7 cellular contexts compared by ENCODE assay signal in the genomic region with DNA sequence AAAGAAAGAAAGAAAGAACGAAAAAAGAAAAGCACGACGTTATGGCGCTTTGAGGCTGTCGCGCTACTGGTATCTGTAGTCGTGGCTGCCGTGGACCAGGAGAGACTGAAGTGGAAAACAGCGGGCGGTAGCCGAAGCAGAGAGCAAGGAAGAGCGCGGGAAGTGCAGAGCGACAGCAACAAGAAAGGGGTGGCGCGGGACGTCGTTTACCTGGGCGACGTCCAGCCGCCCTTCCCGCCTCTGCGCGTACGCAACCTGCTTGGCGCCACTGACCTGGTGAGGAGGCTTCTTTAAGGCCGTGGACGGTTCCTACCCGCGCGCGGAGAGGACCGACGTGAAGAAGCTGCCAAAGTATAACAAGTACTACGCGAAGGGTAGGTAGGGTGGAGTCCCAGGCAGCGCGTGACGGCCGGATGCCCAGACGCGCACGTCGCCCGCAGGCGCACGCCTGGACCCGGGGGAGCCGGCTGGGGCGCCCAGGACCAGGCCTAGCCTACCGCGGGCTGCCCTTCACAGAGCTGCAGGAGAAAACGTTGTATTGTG. TPM values are rescaled to one million over a fixed set of nuclear protein-coding genes. Genes with fewer than 3 reads are reported as not detected.
DNase-seq lines count a peak whose midpoint lies in the region; ATAC-seq lines count a peak whose summit lies in the region.

No MANE protein-coding gene starts in this region.

- H3K9me3 ChIP-seq in adipocyte (ENCODE audit: control insufficient read depth, low read length): no peaks in the 10 kb centered on the region

- CTCF ChIA-PET in T-cell (lab: Charles Lee): interaction anchor here in 1 of 2 donors (0.6 to 2.2 kb wide), 5 partner anchors 8 to 229 kb away, joined by 3 to 15 read pairs (median 3); a partner anchor contains a TSS

- H3K4me1 ChIP-seq in adipocyte (ENCODE audit: control insufficient read depth, insufficient read depth, low read length): no peaks in the 10 kb centered on the region

- H3K4me1 Mint-ChIP-seq in T-cell: peaks cover 40 to 48% (median 42%) of the 10 kb centered on the region in 3 donors
- peaks cover 24 to 27% of the 10 kb centered on the region in 2 donors for H3K4me1 Mint-ChIP-seq in immature natural killer cell

- ATAC-seq in GM18867 (IDR thresholded peaks at IDR 0.05; ENCODE audit: unreplicated experiment) (peak; percentile 90), HG03045 (IDR thresholded peaks at IDR 0.05; ENCODE audit: unreplicated experiment) (peak; percentile 97), T-cell (replicated peaks in 1 of 4) (peak; percentile 96 to 99 (median 98))

- H3K9me3 Mint-ChIP-seq in T-cell (no peaks in the 10 kb centered on the region), immature natural killer cell (no peaks in the 10 kb centered on the region)

- peak overlapping the region; percentile 93 to 99 for H3K27ac Mint-ChIP-seq in T-cell
- H3K27ac Mint-ChIP-seq in immature natural killer cell: peak overlapping the region; percentile 87 to 97 (median 90)

- H3K4me3 Mint-ChIP-seq in T-cell (peak overlapping the region; percentile 96 to 99 (median 99)), immature natural killer cell (peak overlapping the region; percentile 94 to 99 (median 95))

- H3K36me3 ChIP-seq in adipocyte (ENCODE audit: control insufficient read depth, insufficient read depth, low read length, severe bottlenecking): no peaks in the 10 kb centered on the region

- DNase-seq in T-cell: peak; percentile 36 to 74 (median 58)
- DNase-seq in adipocyte (ENCODE audit: low read depth): no peak
- DNase-seq in immature natural killer cell: peak; percentile 70 to 77 (median 74)
- DNase-seq in stimulated activated CD4-positive, alpha-beta T cell treated with anti-CD3 and anti-CD28 coated beads, Interleukin-4, amount 100 ng/mL, for 4 hours: peak; percentile 42 to 55
- no peak for DNase-seq in NCI-H748 (lab: John Stamatoyannopoulos, UW; ENCODE audit: unreplicated experiment)

- H3K9ac ChIP-seq in adipocyte (ENCODE audit: low read length): peak overlapping the region; percentile 80

- H3K27me3 Mint-ChIP-seq in T-cell (no peaks in the 10 kb centered on the region), immature natural killer cell (ENCODE audit: low read depth in 3 of 3) (peaks cover 0 to 2% (median 0%) of the 10 kb centered on the region in 3 donors)

- POLR2A ChIA-PET in T-cell (lab: Charles Lee): interaction anchor here (0.6 to 2.3 kb wide), 5 partner anchors 83 to 332 kb away, joined by 3 to 11 read pairs (median 4); a partner anchor contains a TSS

- no peaks in the 10 kb centered on the region for H3K27me3 ChIP-seq in adipocyte (replicated peaks; ENCODE audit: control insufficient read depth, insufficient read depth, low read length)

- H3K36me3 Mint-ChIP-seq in T-cell (peaks cover 8% of the 10 kb centered on the region), immature natural killer cell (peaks cover 0 to 4% (median 0%) of the 10 kb centered on the region in 3 donors)

- peak overlapping the region; percentile 90 for H3K4me3 ChIP-seq in adipocyte (ENCODE audit: low read length)

RNA-seq across cellular contexts. Expression of a gene that starts 15.4 kb away (rescaled TPM):
- 10 to 100 TPM; 13.3 to 18.1 (median 15.8) TPM for total RNA-seq in T-cell
- 10 to 100 TPM in 1 of 3 donors, 1 to 10 TPM in 2; 5.0 to 12.1 (median 8.6) TPM for polyA plus RNA-seq in immature natural killer cell

Comparison
In these comparisons a context has a peak if more than half of its experiments do, and no peak if none do; other contexts are left out.
1. DNase-seq: peak in T-cell (34 of 34), immature natural killer cell (3 of 3) and stimulated activated CD4-positive, alpha-beta T cell treated with anti-CD3 and anti-CD28 coated beads, Interleukin-4, amount 100 ng/mL, for 4 hours (2 of 2); none in adipocyte (single experiment) and NCI-H748 (single experiment).
2. Peak in every context shown above with its lines, with median percentiles within 50 percentile points of each other: ATAC-seq.